ENCODE assay signal across 30 cellular contexts in the genomic region with DNA sequence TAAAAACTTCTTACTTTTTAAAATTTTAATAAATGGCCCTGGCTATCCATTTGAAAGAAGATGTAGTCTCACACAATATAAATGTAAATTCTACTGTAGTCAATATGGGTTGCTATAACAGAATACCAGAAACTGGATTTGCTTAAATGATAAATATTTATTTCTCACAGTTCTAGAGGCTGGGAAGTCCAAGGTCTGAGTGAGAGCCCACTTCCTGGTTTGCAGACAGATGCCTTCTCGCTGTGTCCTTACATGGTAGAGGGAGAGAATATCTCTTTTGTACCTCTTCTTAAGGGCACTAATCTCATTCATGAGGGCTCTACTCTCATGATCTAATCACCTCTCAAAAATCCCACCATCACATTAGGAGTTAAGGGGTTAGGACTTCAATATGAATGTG. TPM values are rescaled to one million over a fixed set of nuclear protein-coding genes. Genes with fewer than 3 reads are reported as not detected.
"Had no signal": no experiment of that assay in that cellular context is flagged by ENCODE, and none has a peak within 500 bp of the region (broad histone marks: within the 10 kb centered on the region; RNA-seq: fewer than 3 reads in every experiment).

No MANE protein-coding gene starts in this region.

- ATAC-seq: activated CD4-positive, CD25-positive, alpha-beta regulatory T cell treated with anti-CD3 and anti-CD28 coated beads, Interleukin-2, amount 50 U/mL, for 24 hours; activated CD8-positive, alpha-beta T cell treated with anti-CD3 and anti-CD28 coated beads for 36 hours; activated naive CD8-positive, alpha-beta T cell treated with anti-CD3 and anti-CD28 coated beads, Interleukin-2, amount 50 U/mL, for 24 hours; activated T-cell treated with anti-CD3 and anti-CD28 coated beads, Interleukin-2, amount 50 U/mL, for 4 hours; activated T-helper 17 cell treated with anti-CD3 and anti-CD28 coated beads, Interleukin-2, amount 50 U/mL, for 72 hours; body of pancreas; effector memory CD8-positive, alpha-beta T cell; gastroesophageal sphincter; heart right ventricle; T-helper 17 cell had no signal

- DNase-seq: activated B cell treated with CpG ODN at 0.5 μM for 24 hours; activated CD4-positive, alpha-beta T cell treated with anti-CD3 and anti-CD28 coated beads for 48 hours; activated CD4-positive, alpha-beta T cell treated with anti-CD3 and anti-CD28 coated beads, Interleukin-2, amount 50 U/mL, for 1 hour; activated CD4-positive, alpha-beta T cell treated with anti-CD3 and anti-CD28 coated beads, Interleukin-2, amount 50 U/mL, for 48 hours; activated CD8-positive, alpha-beta memory T cell treated with anti-CD3 and anti-CD28 coated beads for 24 hours; activated CD8-positive, alpha-beta T cell treated with anti-CD3 and anti-CD28 coated beads for 36 hours; activated effector memory CD4-positive, alpha-beta T cell treated with Interleukin-2 at 50 U/mL for 16 hours; activated naive CD4-positive, alpha-beta T cell treated with anti-CD3 and anti-CD28 coated beads for 36 hours; activated naive CD8-positive, alpha-beta T cell treated with anti-CD3 and anti-CD28 coated beads for 36 hours; activated naive CD8-positive, alpha-beta T cell treated with anti-CD3 and anti-CD28 coated beads, Interleukin-2, amount 50 U/mL, for 24 hours; activated T-cell treated with anti-CD3 and anti-CD28 coated beads, Interleukin-2, amount 50 U/mL, for 4 hours; adrenal gland; amygdala; aorta; body of pancreas; caudate nucleus; cortex of kidney; dermis blood vessel endothelial cell; effector CD4-positive, alpha-beta T cell; effector memory CD8-positive, alpha-beta T cell; erythroblast; foreskin melanocyte; heart right ventricle; T-helper 17 cell; T1000; WERI-Rb-1 had no signal

- H3K9me3 ChIP-seq: body of pancreas, esophagus muscularis mucosa, gastroesophageal sphincter, heart right ventricle had no signal

- H3K4me3 ChIP-seq: adrenal gland, body of pancreas, esophagus muscularis mucosa, gastroesophageal sphincter, heart right ventricle had no signal

- H3K27ac ChIP-seq: adrenal gland, body of pancreas, esophagus muscularis mucosa, gastroesophageal sphincter, heart right ventricle, WERI-Rb-1 had no signal

- H3K36me3 ChIP-seq: adrenal gland, esophagus muscularis mucosa, gastroesophageal sphincter had no signal

- H3K4me1 ChIP-seq: adrenal gland, body of pancreas, esophagus muscularis mucosa, gastroesophageal sphincter, heart right ventricle had no signal

- H3K27me3 ChIP-seq: adrenal gland, body of pancreas, esophagus muscularis mucosa, gastroesophageal sphincter, heart right ventricle had no signal

RNA-seq across cellular contexts. Expression of gene EXO1, which starts 35.2 kb away (rescaled TPM):
- total RNA-seq: body of pancreas had no signal
